Comparison of ENCODE assay signal across 7 cellular contexts in the genomic region with DNA sequence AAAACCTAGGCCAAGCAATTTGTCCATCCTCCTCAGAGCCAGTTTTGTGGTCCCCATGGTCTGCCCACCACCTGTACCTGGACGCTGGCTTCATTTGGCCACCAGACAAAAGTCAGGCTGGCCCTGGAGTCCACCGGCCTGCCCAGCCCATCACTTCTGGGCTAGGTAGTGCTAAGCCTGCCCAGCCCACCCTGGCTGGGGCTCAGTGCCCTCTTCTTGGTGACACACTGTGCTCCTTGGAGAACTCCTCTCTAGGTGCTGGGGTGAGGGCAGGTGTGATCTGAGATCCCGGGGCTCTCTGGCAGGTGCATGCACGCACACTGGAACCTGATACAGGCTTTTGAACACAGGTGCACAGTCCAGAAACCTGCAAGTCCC. TPM values are rescaled to one million over a fixed set of nuclear protein-coding genes. Genes with fewer than 3 reads are reported as not detected.
DNase-seq lines count a peak whose midpoint lies in the region; ATAC-seq and TF ChIP-seq lines count a peak whose summit lies in the region.

No MANE protein-coding gene starts in this region.

- peak overlapping the region; percentile 86 for H3K4me2 ChIP-seq in PC-3 (ENCODE audit: low read length)

- no peaks in the 10 kb centered on the region for H3K36me3 ChIP-seq in PC-3 (ENCODE audit: low read depth, low read length)
- H3K36me3 ChIP-seq in esophagus squamous epithelium = peaks cover 0 to 11% (median 0%) of the 10 kb centered on the region in 3 donors
- no peaks in the 10 kb centered on the region for H3K36me3 ChIP-seq in sigmoid colon

- H3K4me1 ChIP-seq in PC-3 (ENCODE audit: insufficient read depth, low read length) (peaks cover 31% of the 10 kb centered on the region), esophagus squamous epithelium (peaks cover 9 to 44% (median 20%) of the 10 kb centered on the region in 3 donors), sigmoid colon (peaks cover 0 to 21% (median 18%) of the 10 kb centered on the region in 4 donors)

- H3F3A ChIP-seq in PC-3 (ENCODE audit: low read length, unreplicated experiment) = no peaks in the 10 kb centered on the region

- CTCF ChIA-PET in PC-3 (lab: Charles Lee) = interaction anchor here (0.7 to 1.0 kb wide), 3 partner anchors 13 to 23 kb away, joined by 3 to 4 read pairs (median 3); a partner anchor contains a TSS

- H3K27me3 ChIP-seq in PC-3 (ENCODE audit: low read length) (no peaks in the 10 kb centered on the region), esophagus squamous epithelium (no peaks in the 10 kb centered on the region), sigmoid colon (no peaks in the 10 kb centered on the region)

- DNase-seq in GM12864 (ENCODE audit: low read depth) = no peak
- DNase-seq in PC-3 = no peak
- no peak for DNase-seq in esophagus squamous epithelium (lab: John Stamatoyannopoulos, UW)
- DNase-seq in sigmoid colon = peak; percentile 40
- DNase-seq in GF-D8 (lab: John Stamatoyannopoulos, UW) = no peak

- peak overlapping the region; percentile 76 for H3K9ac ChIP-seq in PC-3 (ENCODE audit: low read length)

- ATAC-seq in PC-3 (no peak; the same call in 1 of the 2 replicates), GM21717 (IDR thresholded peaks at IDR 0.05; ENCODE audit: unreplicated experiment) (no peak), GM18870 (IDR thresholded peaks at IDR 0.05; ENCODE audit: unreplicated experiment) (no peak)

- TSS peak; percentile 59 for BruUV-seq in PC-3 (replicated peaks; lab: Mats Ljungman, UMichigan)

- POLR2A ChIA-PET in PC-3 (lab: Charles Lee; ENCODE audit: unreplicated experiment) = interaction anchor here (0.6 kb wide), 1 partner anchor 683 kb away, joined by 3 read pairs; no protein-coding TSS in a partner anchor

- TF ChIP-seq POLR2A in esophagus squamous epithelium (IDR thresholded peaks at IDR 0.05) = no peak
- no peak for TF ChIP-seq POLR2A in sigmoid colon (IDR thresholded peaks at IDR 0.05)

- no peaks in the 10 kb centered on the region for H3K9me3 ChIP-seq in PC-3 (ENCODE audit: low read length)
- H3K9me3 ChIP-seq in esophagus squamous epithelium = no peaks in the 10 kb centered on the region
- H3K9me3 ChIP-seq in sigmoid colon = no peaks in the 10 kb centered on the region

- H3K4me3 ChIP-seq in GM12864 (ENCODE audit: low read depth, low read length) = peak overlapping the region; percentile 86
- peak overlapping the region; percentile 70 for H3K4me3 ChIP-seq in PC-3 (ENCODE audit: low read length)
- H3K4me3 ChIP-seq in esophagus squamous epithelium = peak overlapping the region; percentile 58 to 88 (median 68)
- peak overlapping the region in 3 of 4 donors; percentile 58 to 76 (median 61) for H3K4me3 ChIP-seq in sigmoid colon

- peaks cover 46% of the 10 kb centered on the region for H3K79me2 ChIP-seq in PC-3 (ENCODE audit: low read length)

- TF ChIP-seq EP300 in sigmoid colon (IDR thresholded peaks at IDR 0.05) = no peak

- H2AFZ ChIP-seq in PC-3 (ENCODE audit: low read length) = no peak overlapping the region

- intact Hi-C loops in PC-3 (cut with micrococcal nuclease) (no loop called here), esophagus squamous epithelium (cut with DNase I) (no loop called here), sigmoid colon (cut with DNase I) (no loop called here)

- 67 to 94% methylated on average over 2 of the region's 4 CpGs for WGBS in esophagus squamous epithelium, 2 donors
- WGBS in sigmoid colon, 2 donors = 57 to 88% methylated on average over 4 of the region's 4 CpGs

- H4K20me1 ChIP-seq in PC-3 (ENCODE audit: low read length) = no peaks in the 10 kb centered on the region

- peak overlapping the region; percentile 53 for H3K27ac ChIP-seq in PC-3 (ENCODE audit: low read length)
- peak overlapping the region; percentile 84 to 89 (median 86) for H3K27ac ChIP-seq in esophagus squamous epithelium
- H3K27ac ChIP-seq in sigmoid colon = peak overlapping the region; percentile 77 to 83 (median 80)

- no peak for TF ChIP-seq CTCF in GM12864 (IDR thresholded peaks at IDR 0.05; ENCODE audit: low read depth, low read length, missing control alignments)
- TF ChIP-seq CTCF in PC-3 (conservative IDR thresholded peaks at IDR 0.05; ENCODE audit: low read depth, low read length) = no peak
- no peak for TF ChIP-seq CTCF in esophagus squamous epithelium (IDR thresholded peaks at IDR 0.05)
- no peak for TF ChIP-seq CTCF in sigmoid colon (IDR thresholded peaks at IDR 0.05)

- no peaks in the 10 kb centered on the region for H3K9me2 ChIP-seq in PC-3 (replicated peaks; ENCODE audit: low read length)

RNA-seq across cellular contexts. Expression of a gene that starts 1.1 kb away (rescaled TPM):
- total RNA-seq in PC-3 (2014; rRNA removed) = 29.2 and 39.0 TPM in 2 replicates
- total RNA-seq in esophagus squamous epithelium = 10 to 100 TPM in 2 of 4 donors, 1 to 10 TPM in 2; 4.9 to 13.4 (median 9.3) TPM
- total RNA-seq in sigmoid colon = 10 to 100 TPM; 10.2 to 11.7 (median 10.8) TPM
- 10 to 100 TPM; 14.4 to 26.8 (median 26.4) TPM for polyA plus RNA-seq in sigmoid colon

RNA-seq across cellular contexts. Expression of a gene that starts 15.0 kb away (rescaled TPM):
- 78.2 and 87.3 TPM in 2 replicates for total RNA-seq in PC-3 (2014; rRNA removed)
- 10 to 100 TPM; 16.7 to 32.4 (median 21.9) TPM for total RNA-seq in esophagus squamous epithelium
- total RNA-seq in sigmoid colon = 10 to 100 TPM in 1 of 4 donors, 1 to 10 TPM in 3; 7.9 to 10.3 (median 9.0) TPM
- polyA plus RNA-seq in sigmoid colon = 10 to 100 TPM in 1 of 3 donors, 1 to 10 TPM in 2; 5.1 to 13.5 (median 8.4) TPM

RNA-seq across cellular contexts. Expression of a gene that starts 38.8 kb away (rescaled TPM):
- total RNA-seq in PC-3 (2014; rRNA removed) (161 and 213 TPM in 2 replicates), esophagus squamous epithelium (10 to 100 TPM; 27.3 to 62.4 (median 45.5) TPM), sigmoid colon (10 to 100 TPM; 67.0 to 86.6 (median 78.6) TPM)
- polyA plus RNA-seq in sigmoid colon = 10 to 100 TPM; 16.2 to 37.5 (median 19.4) TPM
